ENCODE assay signal across 5 cellular contexts in genomic region chr17:3137494-3137893, GRCh38. TPM values are rescaled to one million over a fixed set of nuclear protein-coding genes. Genes with fewer than 3 reads are reported as not detected.
"Had no signal": no experiment of that assay in that cellular context is flagged by ENCODE, and none has a peak within 500 bp of the region (broad histone marks: within the 10 kb centered on the region; RNA-seq: fewer than 3 reads in every experiment).

No MANE protein-coding gene starts in this region.

RNA-seq across cellular contexts. Expression of gene OR1G1, which starts 10.1 kb away (rescaled TPM):
- total RNA-seq: HepG2, HT-29, HT1080, IMR-90 had no signal
- polyA plus RNA-seq: HepG2, IgD-negative memory B cell, IMR-90 had no signal

RNA-seq across cellular contexts. Expression of gene OR1D2, which starts 33.3 kb away (rescaled TPM):
- total RNA-seq: HepG2, HT-29, HT1080, IMR-90 had no signal
- polyA plus RNA-seq: HepG2, IgD-negative memory B cell, IMR-90 had no signal

RNA-seq across cellular contexts. Expression of gene OR1A2, which starts 59.8 kb away (rescaled TPM):
- total RNA-seq: HepG2, HT-29, HT1080, IMR-90 had no signal
- polyA plus RNA-seq: HepG2, IgD-negative memory B cell, IMR-90 had no signal
